25 cellular contexts compared by ENCODE assay signal in genomic region chr10:128009768-128010167, GRCh38.
DNase-seq lines count a peak whose midpoint lies in the region; ATAC-seq and TF ChIP-seq lines count a peak whose summit lies in the region.
"Had no signal": no experiment of that assay in that cellular context is flagged by ENCODE, and none has a peak within 500 bp of the region (broad histone marks: within the 10 kb centered on the region; RNA-seq: fewer than 3 reads in every experiment).

No MANE protein-coding gene starts in this region.

- H2AFZ ChIP-seq in IMR-90 (replicated peaks; ENCODE audit: low read length, poor library complexity), result no peak overlapping the region
- H2AFZ ChIP-seq: parathyroid adenoma had no signal

- H4K5ac ChIP-seq in IMR-90 (ENCODE audit: low read depth, low read length), result no peak overlapping the region

- H3K27me3 ChIP-seq in IMR-90 (ENCODE audit: control insufficient read depth, insufficient read depth, low read length), result peaks cover 3% of the 10 kb centered on the region; the same call in 1 of the 2 replicates
- H3K27me3 ChIP-seq in left ventricle myocardium inferior (ENCODE audit: low read depth), result no peaks in the 10 kb centered on the region
- H3K27me3 ChIP-seq: gastrocnemius medialis had no signal

- H3K27ac ChIP-seq in IMR-90 (ENCODE audit: insufficient read depth, low read length) (no peak overlapping the region), left ventricle myocardium inferior (replicated peaks) (peak overlapping the region; percentile 63)
- H3K27ac ChIP-seq: gastrocnemius medialis, parathyroid adenoma had no signal

- no peak overlapping the region for H3K14ac ChIP-seq in IMR-90 (replicated peaks; ENCODE audit: low read depth, low read length)

- no peak overlapping the region for H3K4me2 ChIP-seq in IMR-90 (ENCODE audit: low read depth, low read length)

- in situ Hi-C loops in IMR-90 (cut with MboI; ENCODE audit: low sequenced_read_pairs), result loop anchor here (5.0 kb wide), 1 partner anchor 107 kb away; no protein-coding TSS in a partner anchor

- no peak overlapping the region for H4K8ac ChIP-seq in IMR-90 (ENCODE audit: low read depth in 2 of 2, low read length in 2 of 2)

- H4K91ac ChIP-seq in IMR-90 (ENCODE audit: insufficient read depth, low read depth, low read length), result no peak overlapping the region

- H2AK5ac ChIP-seq in IMR-90 (ENCODE audit: low read depth, low read length), result no peak overlapping the region

- H3K56ac ChIP-seq in IMR-90 (ENCODE audit: extremely low read depth, insufficient read depth, low read length), result no peak overlapping the region

- peak; percentile 14 for DNase-seq in IMR-90
- DNase-seq in astrocyte of the hippocampus (ENCODE audit: low read depth, low spot score), result peak; percentile 42
- DNase-seq in left ventricle myocardium inferior, result no peak
- no peak for DNase-seq in omental fat pad (ENCODE audit: low spot score)
- no peak for DNase-seq in NCI-H510A (lab: John Stamatoyannopoulos, UW)
- no peak for DNase-seq in cortex of kidney (lab: John Stamatoyannopoulos, UW)
- no peak for DNase-seq in HuH-7.5 (ENCODE audit: low spot score)
- no peak for DNase-seq in DMS79 (lab: John Stamatoyannopoulos, UW)
- DNase-seq: activated CD8-positive, alpha-beta T cell treated with anti-CD3 and anti-CD28 coated beads, Interleukin-2, amount 10 ng/mL, durations not matched to agents 7 days and 5 days; activated naive CD4-positive, alpha-beta T cell treated with Interleukin-2 at 50 U/mL for 16 hours; activated T-cell treated with anti-CD3 and anti-CD28 coated beads, Interleukin-2, amount 50 U/mL, for 24 hours; amygdala; cerebellar nuclear complex; effector CD8-positive, alpha-beta T cell; gastrocnemius medialis; H9; kidney; mesendoderm; natural killer cell; NCI-H187; NCI-H748 treated with DMSO at 0.1 percent for 48 hours; SW 1271 had no signal

- intact Hi-C loops in IMR-90 (cut with micrococcal nuclease) (loop anchor here (2.0 kb wide), 1 partner anchor 59 kb away; no protein-coding TSS in a partner anchor), left ventricle myocardium inferior (cut with micrococcal nuclease) (loop anchor here (2.0 to 10.0 kb wide), 2 partner anchors 55 to 103 kb away; partner anchors contain the start of gene PTPRE)

- no peak for TF ChIP-seq POLR2A in IMR-90 (IDR thresholded peaks at IDR 0.05; ENCODE audit: low read depth, low read length)

- no peak overlapping the region for H2AK9ac ChIP-seq in IMR-90 (replicated peaks; ENCODE audit: low read depth, low read length, poor library complexity)

- TF ChIP-seq RAD21 in IMR-90 (IDR thresholded peaks at IDR 0.05; ENCODE audit: low read length), result no peak

- H3K18ac ChIP-seq in IMR-90 (ENCODE audit: low read depth, low read length), result no peak overlapping the region

- H3K9ac ChIP-seq in IMR-90 (ENCODE audit: low read depth, low read length), result no peak overlapping the region
- H3K9ac ChIP-seq: parathyroid adenoma had no signal

- dilution Hi-C loops in IMR-90 (cut with HindIII; ENCODE audit: low sequenced_read_pairs, unreplicated experiment), result no loop called here

- WGBS in IMR-90 (ENCODE audit: extremely low coverage in 2 of 2, insufficient read length in 1 of 2), 2 experiments, result no CpG with 5 or more reads among the region's 5 CpGs

- no peak overlapping the region for H3K4me3 ChIP-seq in IMR-90 (ENCODE audit: insufficient read depth, low read depth, low read length)
- no peak overlapping the region for H3K4me3 ChIP-seq in left ventricle myocardium inferior
- H3K4me3 ChIP-seq: gastrocnemius medialis had no signal

- H3K9me1 ChIP-seq in IMR-90 (ENCODE audit: insufficient read depth, low read length), result no peaks in the 10 kb centered on the region

- H2BK15ac ChIP-seq in IMR-90 (ENCODE audit: low read depth, low read length), result no peak overlapping the region

- no peaks in the 10 kb centered on the region for H3K79me1 ChIP-seq in IMR-90 (ENCODE audit: low read depth in 1 of 2, low read length in 2 of 2)

- H3K9me3 ChIP-seq in IMR-90 (ENCODE audit: control insufficient read depth, insufficient read depth, low read length) (no peaks in the 10 kb centered on the region), left ventricle myocardium inferior (replicated peaks) (no peaks in the 10 kb centered on the region)
- H3K9me3 ChIP-seq: gastrocnemius medialis had no signal

- no peak overlapping the region for H2BK5ac ChIP-seq in IMR-90 (ENCODE audit: low read depth, low read length, poor library complexity, severe bottlenecking)

- H3K23ac ChIP-seq in IMR-90 (ENCODE audit: low read depth, low read length), result no peak overlapping the region

- no TSS peak for BruUV-seq in IMR-90 (replicated peaks; lab: Mats Ljungman, UMichigan)

- POLR2A ChIA-PET in IMR-90 (lab: Charles Lee; ENCODE audit: unreplicated experiment), result no interaction called here

- H2BK20ac ChIP-seq in IMR-90 (ENCODE audit: low read depth, low read length), result no peak overlapping the region

- ATAC-seq in IMR-90 (ENCODE audit: low read depth), result no peak
- peak; percentile 33 for ATAC-seq in omental fat pad (ENCODE audit: low FRiP score)
- ATAC-seq: activated CD4-positive, CD25-positive, alpha-beta regulatory T cell treated with anti-CD3 and anti-CD28 coated beads, Interleukin-2, amount 50 U/mL, for 24 hours; activated CD8-positive, alpha-beta T cell treated with anti-CD3 and anti-CD28 coated beads, Interleukin-2, amount 10 ng/mL, durations not matched to agents 7 days and 5 days; gastrocnemius medialis; natural killer cell; sciatic nerve had no signal

- H2BK120ac ChIP-seq in IMR-90 (ENCODE audit: low read depth, low read length), result no peak overlapping the region

- no peak overlapping the region for H3K4ac ChIP-seq in IMR-90 (ENCODE audit: low read depth, low read length)

- CTCF ChIA-PET in IMR-90 (lab: Yijun Ruan, JAX), result interaction anchor here (3.7 kb wide), 1 partner anchor 104 kb away, joined by 24 read pairs; the partner anchor contains the start of gene PTPRE

- H3K4me1 ChIP-seq in IMR-90 (ENCODE audit: control insufficient read depth, insufficient read depth, low read length), result no peaks in the 10 kb centered on the region; the same call in 1 of the 2 replicates
- H3K4me1 ChIP-seq in left ventricle myocardium inferior, result peaks cover 37% of the 10 kb centered on the region
- H3K4me1 ChIP-seq: parathyroid adenoma had no signal

- H3K36me3 ChIP-seq in IMR-90 (ENCODE audit: control insufficient read depth, insufficient read depth, low read length) (no peaks in the 10 kb centered on the region), left ventricle myocardium inferior (no peaks in the 10 kb centered on the region)
- H3K36me3 ChIP-seq: gastrocnemius medialis had no signal

- no peaks in the 10 kb centered on the region for H4K20me1 ChIP-seq in IMR-90 (ENCODE audit: insufficient read depth, low read length)

- no peak for TF ChIP-seq CTCF in IMR-90 (conservative IDR thresholded peaks at IDR 0.05; ENCODE audit: low read depth, low read length)
- TF ChIP-seq CTCF in left ventricle myocardium inferior (IDR thresholded peaks at IDR 0.05; ENCODE audit: borderline replicate concordance), result no peak
- no peak for TF ChIP-seq CTCF in omental fat pad (IDR thresholded peaks at IDR 0.05)

TF ChIP-seq in IMR-90, 13 proteins besides CTCF, POLR2A, EP300 and RAD21:
- TF ChIP-seq CEBPB (IDR thresholded peaks at IDR 0.05; ENCODE audit: low read depth, low read length) (no peak), USF2 (IDR thresholded peaks at IDR 0.05; ENCODE audit: low read depth, low read length) (peak; percentile 57), NFE2L2 (IDR thresholded peaks at IDR 0.05; ENCODE audit: low read depth, low read length) (no peak), MXI1 (IDR thresholded peaks at IDR 0.05; ENCODE audit: borderline replicate concordance, low read depth, low read length) (no peak)

Comparison
In these comparisons a context has a peak if more than half of its experiments do, and no peak if none do; other contexts are left out.
1. DNase-seq: peak in IMR-90 (single experiment) and astrocyte of the hippocampus (single experiment); none in left ventricle myocardium inferior (single experiment), omental fat pad (single experiment), NCI-H510A (single experiment), cortex of kidney (single experiment), HuH-7.5 (single experiment) and DMS79 (single experiment).